Comparison of ENCODE assay signal across 8 cellular contexts in genomic region chr7:5426226-5426475, GRCh38. TPM values are rescaled to one million over a fixed set of nuclear protein-coding genes. Genes with fewer than 3 reads are reported as not detected.
DNase-seq lines count a peak whose midpoint lies in the region; ATAC-seq and TF ChIP-seq lines count a peak whose summit lies in the region.

No MANE protein-coding gene starts in this region.

- intact Hi-C loops in Caco-2 (cut with micrococcal nuclease; ENCODE audit: unreplicated experiment) = no loop called here

- H3K36me3 ChIP-seq in Caco-2 (ENCODE audit: control insufficient read depth, insufficient read depth, low read length) (no peaks in the 10 kb centered on the region), MG63 (peaks cover 6% of the 10 kb centered on the region; the same call in 1 of the 2 replicates), neural progenitor cell (no peaks in the 10 kb centered on the region)

- H3K4me3 Mint-ChIP-seq in Caco-2 (ENCODE audit: unreplicated experiment) (peak overlapping the region; percentile 91), neural progenitor cell (peak overlapping the region; percentile 96)
- peak overlapping the region; percentile 78 to 80 for H3K4me3 Mint-ChIP-seq in effector memory CD8-positive, alpha-beta T cell

- peaks cover 49% of the 10 kb centered on the region for H3K79me2 ChIP-seq in neural progenitor cell (ENCODE audit: low read depth)

- H3K36me3 Mint-ChIP-seq in Caco-2 (ENCODE audit: insufficient read depth, unreplicated experiment) (peaks cover 85% of the 10 kb centered on the region), neural progenitor cell (peaks cover 2% of the 10 kb centered on the region)
- H3K36me3 Mint-ChIP-seq in effector memory CD8-positive, alpha-beta T cell (ENCODE audit: insufficient read depth) = peaks cover 38% of the 10 kb centered on the region

- H3K9me3 Mint-ChIP-seq in Caco-2 (ENCODE audit: unreplicated experiment) (no peaks in the 10 kb centered on the region), neural progenitor cell (no peaks in the 10 kb centered on the region)
- H3K9me3 Mint-ChIP-seq in effector memory CD8-positive, alpha-beta T cell = no peaks in the 10 kb centered on the region

- H3K27ac Mint-ChIP-seq in Caco-2 (ENCODE audit: unreplicated experiment) = peak overlapping the region; percentile 97
- H3K27ac Mint-ChIP-seq in effector memory CD8-positive, alpha-beta T cell = no peak overlapping the region
- peak overlapping the region; percentile 100 for H3K27ac Mint-ChIP-seq in neural progenitor cell

- H3K9me3 ChIP-seq in Caco-2 (no peaks in the 10 kb centered on the region), MG63 (no peaks in the 10 kb centered on the region), neural progenitor cell (ENCODE audit: low read depth) (no peaks in the 10 kb centered on the region)

- no TSS peak for BruUV-seq in Caco-2 (replicated peaks; lab: Mats Ljungman, UMichigan)

- POLR2A ChIA-PET in Caco-2 (lab: Charles Lee) = no interaction called here

- H4K20me1 ChIP-seq in neural progenitor cell (ENCODE audit: low read depth) = peaks cover 53% of the 10 kb centered on the region

- peak overlapping the region; percentile 85 for H3K4me3 ChIP-seq in Caco-2 (ENCODE audit: low read depth, low read length)
- peak overlapping the region; percentile 98 for H3K4me3 ChIP-seq in MG63
- peak overlapping the region; percentile 88 for H3K4me3 ChIP-seq in neural progenitor cell

- H3K9ac ChIP-seq in neural progenitor cell = peak overlapping the region; percentile 30

- peaks cover 64% of the 10 kb centered on the region for H3F3A ChIP-seq in neural progenitor cell (ENCODE audit: low read depth)

- DNase-seq in Caco-2 = no peak
- DNase-seq in MG63 = no peak
- DNase-seq in effector memory CD8-positive, alpha-beta T cell = no peak
- DNase-seq in neural progenitor cell (ENCODE audit: low spot score) = no peak
- DNase-seq in activated naive CD4-positive, alpha-beta T cell treated with Interleukin-2 at 50 U/mL for 16 hours = no peak
- DNase-seq in activated gamma-delta T cell treated with Interleukin-2 at 50 U/mL for 16 hours = no peak
- no peak for DNase-seq in effector CD4-positive, alpha-beta T cell

- peak overlapping the region; percentile 94 for H3K27ac ChIP-seq in neural progenitor cell

- no peak for ATAC-seq in effector memory CD8-positive, alpha-beta T cell (replicated peaks)
- no peak for ATAC-seq in HG03354 (IDR thresholded peaks at IDR 0.05; ENCODE audit: poor library complexity, severe bottlenecking, unreplicated experiment)

- H3K4me2 ChIP-seq in neural progenitor cell = peak overlapping the region; percentile 87

- TF ChIP-seq CTCF in Caco-2 (IDR thresholded peaks at IDR 0.05; ENCODE audit: insufficient read depth in 1 of 2, low read depth in 1 of 2, low read length in 1 of 2, severe bottlenecking in 1 of 2, unreplicated experiment in 1 of 2) (no peak), neural progenitor cell (IDR thresholded peaks at IDR 0.05) (no peak)

- no peaks in the 10 kb centered on the region for H3K27me3 Mint-ChIP-seq in Caco-2 (ENCODE audit: insufficient read depth, unreplicated experiment)
- H3K27me3 Mint-ChIP-seq in effector memory CD8-positive, alpha-beta T cell = peaks cover 49 to 82% of the 10 kb centered on the region in 2 donors
- peaks cover 19% of the 10 kb centered on the region for H3K27me3 Mint-ChIP-seq in neural progenitor cell (ENCODE audit: insufficient read depth, low read depth)

- CTCF ChIA-PET in Caco-2 (lab: Charles Lee) = interaction anchor here (1.9 kb wide), 1 partner anchor 30 kb away, joined by 5 read pairs; no protein-coding TSS in a partner anchor

- H3K4me1 ChIP-seq in Caco-2 (peaks cover 7% of the 10 kb centered on the region), neural progenitor cell (peaks cover 23% of the 10 kb centered on the region)

- no peak overlapping the region for H2AFZ ChIP-seq in neural progenitor cell (replicated peaks)

- H3K4me1 Mint-ChIP-seq in Caco-2 (ENCODE audit: low read depth, unreplicated experiment) = peaks cover 6% of the 10 kb centered on the region
- peaks cover 31% of the 10 kb centered on the region in 2 donors for H3K4me1 Mint-ChIP-seq in effector memory CD8-positive, alpha-beta T cell (ENCODE audit: low read depth in 2 of 2)
- peaks cover 22% of the 10 kb centered on the region for H3K4me1 Mint-ChIP-seq in neural progenitor cell

- no peaks in the 10 kb centered on the region for H3K27me3 ChIP-seq in Caco-2 (replicated peaks; ENCODE audit: control insufficient read depth, insufficient read depth, low read length)
- H3K27me3 ChIP-seq in MG63 = no peaks in the 10 kb centered on the region
- H3K27me3 ChIP-seq in neural progenitor cell = peaks cover 55% of the 10 kb centered on the region

RNA-seq across cellular contexts. Expression of gene TNRC18, which starts 2.5 kb away (rescaled TPM):
- total RNA-seq in Caco-2 (2022) (73.7 and 75.6 TPM in 2 replicates), neural progenitor cell (ENCODE audit: low replicate concordance) (16.1 and 27.2 TPM in 2 replicates)
- 17.3 and 25.0 TPM in 2 replicates for total RNA-seq in MG63 (2014; rRNA removed; shearing (Covaris generic); ENCODE audit: low replicate concordance)

Comparison
In these comparisons a context has a peak if more than half of its experiments do, and no peak if none do; other contexts are left out.
1. H3K27ac Mint-ChIP-seq: peak in Caco-2 (single experiment) and neural progenitor cell (single experiment); none in effector memory CD8-positive, alpha-beta T cell (0 of 2).
2. Peak in every context shown above with its lines, with median percentiles within 50 percentile points of each other: H3K4me3 ChIP-seq and H3K4me3 Mint-ChIP-seq.